ENCODE assay signal across 8 cellular contexts in genomic region chr2:225002039-225002655, GRCh38. TPM values are rescaled to one million over a fixed set of nuclear protein-coding genes. Genes with fewer than 3 reads are reported as not detected.
DNase-seq lines count a peak whose midpoint lies in the region; ATAC-seq and TF ChIP-seq lines count a peak whose summit lies in the region.

No MANE protein-coding gene starts in this region.

- in situ Hi-C loops in gastrocnemius medialis (cut with MboI; ENCODE audit: low sequenced_read_pairs in 4 of 4): no loop called here

- H3K9me3 ChIP-seq in PC-9 (ENCODE audit: insufficient read depth, low read depth) (no peaks in the 10 kb centered on the region), gastrocnemius medialis (no peaks in the 10 kb centered on the region)

- no peak overlapping the region for H2AFZ ChIP-seq in PC-9

- H3K9me2 ChIP-seq in PC-9 (ENCODE audit: insufficient read depth): no peaks in the 10 kb centered on the region

- H3K4me3 Mint-ChIP-seq in glutamatergic neuron (ENCODE audit: unreplicated experiment): no peak overlapping the region

- peaks cover 5% of the 10 kb centered on the region for H3K4me1 Mint-ChIP-seq in glutamatergic neuron (ENCODE audit: low read depth, unreplicated experiment)

- CTCF ChIA-PET in PC-9 (lab: Charles Lee): interaction anchor here (0.6 to 1.0 kb wide), 2 partner anchors 352 to 663 kb away, joined by 3 to 4 read pairs; no protein-coding TSS in a partner anchor

- TF ChIP-seq CTCF in PC-9 (conservative IDR thresholded peaks at IDR 0.05) (peak; percentile 93), glutamatergic neuron (IDR thresholded peaks at IDR 0.05; ENCODE audit: partially characterized antibody, unreplicated experiment) (peak; percentile 76), gastrocnemius medialis (IDR thresholded peaks at IDR 0.05 in 4 of 5, conservative IDR thresholded peaks at IDR 0.05 in 1 of 5) (peak; percentile 27 to 67 (median 61))

- intact Hi-C loops in PC-9 (cut with micrococcal nuclease; ENCODE audit: unreplicated experiment): loop anchor here (1.0 to 10.0 kb wide), 8 partner anchors 70 to 1027 kb away; no protein-coding TSS in a partner anchor
- intact Hi-C loops in gastrocnemius medialis (cut with DNase I; ENCODE audit: low total_unique reads): loop anchor here (5.0 to 10.0 kb wide), 2 partner anchors 70 to 217 kb away; no protein-coding TSS in a partner anchor

- H3F3A ChIP-seq in PC-9 (ENCODE audit: insufficient read depth, low read depth): no peaks in the 10 kb centered on the region

- no peak overlapping the region for H3K4me3 ChIP-seq in PC-9
- no peak overlapping the region for H3K4me3 ChIP-seq in gastrocnemius medialis

- BruUV-seq in PC-9 (replicated peaks; lab: Mats Ljungman, UMichigan): no TSS peak

- ATAC-seq in GM19452 (IDR thresholded peaks at IDR 0.05; ENCODE audit: unreplicated experiment): peak; percentile 54
- ATAC-seq in HG03565 (IDR thresholded peaks at IDR 0.05; ENCODE audit: unreplicated experiment): peak; percentile 52
- ATAC-seq in gastrocnemius medialis: peak; percentile 78 to 79
- ATAC-seq in GM18520 (IDR thresholded peaks at IDR 0.05; ENCODE audit: unreplicated experiment): no peak

- H3K79me2 ChIP-seq in PC-9 (ENCODE audit: low read depth): no peaks in the 10 kb centered on the region

- POLR2A ChIA-PET in PC-9 (lab: Charles Lee; ENCODE audit: unreplicated experiment): no interaction called here

- H3K27ac Mint-ChIP-seq in glutamatergic neuron (ENCODE audit: unreplicated experiment): no peak overlapping the region

- H3K27me3 Mint-ChIP-seq in glutamatergic neuron (ENCODE audit: unreplicated experiment): peaks cover 2% of the 10 kb centered on the region

- TF ChIP-seq POLR2A in gastrocnemius medialis (IDR thresholded peaks at IDR 0.05): no peak

- H3K36me3 Mint-ChIP-seq in glutamatergic neuron (ENCODE audit: unreplicated experiment): no peaks in the 10 kb centered on the region

- H3K27me3 ChIP-seq in PC-9 (ENCODE audit: insufficient read depth, low read depth): 0 out of 2 replicates have a peak, but pooled peaks cover 3% of the 10 kb centered on the region
- no peaks in the 10 kb centered on the region for H3K27me3 ChIP-seq in gastrocnemius medialis

- H3K36me3 ChIP-seq in PC-9 (ENCODE audit: low read depth): no peaks in the 10 kb centered on the region
- H3K36me3 ChIP-seq in gastrocnemius medialis: no peaks in the 10 kb centered on the region

- H3K4me1 ChIP-seq in PC-9 (replicated peaks; ENCODE audit: insufficient read depth) (no peaks in the 10 kb centered on the region), gastrocnemius medialis (peaks cover 0 to 4% of the 10 kb centered on the region in 2 donors)

- H4K20me1 ChIP-seq in PC-9 (ENCODE audit: insufficient read depth): no peaks in the 10 kb centered on the region

- DNase-seq in COR-L47 (lab: John Stamatoyannopoulos, UW) (peak; percentile 68), PC-9 (peak in 1 of 2 experiments; percentile 48), glutamatergic neuron (peak; percentile 33), gastrocnemius medialis (peak; percentile 17 to 29)
- DNase-seq in activated T-helper 9 cell treated with anti-CD3 and anti-CD28 coated beads, Interleukin-2, amount 50 U/mL, for 16 hours (ENCODE audit: low read depth): peak; percentile 37

- no peaks in the 10 kb centered on the region for H3K9me3 Mint-ChIP-seq in glutamatergic neuron (ENCODE audit: unreplicated experiment)

- no peak overlapping the region for H3K4me2 ChIP-seq in PC-9

- H3K27ac ChIP-seq in PC-9: no peak overlapping the region
- H3K27ac ChIP-seq in gastrocnemius medialis: no peak overlapping the region

RNA-seq across cellular contexts. Expression of gene DOCK10, which starts 40.1 kb away (rescaled TPM):
- 28.9 and 33.6 TPM in 2 replicates for total RNA-seq in PC-9 (2021)
- total RNA-seq in glutamatergic neuron (ENCODE audit: unreplicated experiment): 1.1 TPM
- 1 to 10 TPM in 3 of 4 donors, under 1 TPM in 1; 0.97 to 1.9 (median 1.4) TPM for total RNA-seq in gastrocnemius medialis

Comparison
In these comparisons a context has a peak if more than half of its experiments do, and no peak if none do; other contexts are left out.
1. RNA of gene DOCK10, which starts 40.1 kb away (total RNA-seq): 28.9 to 33.6 TPM in PC-9; 0.97 to 1.9 TPM in gastrocnemius medialis and 1.1 TPM in glutamatergic neuron (single experiment); every median in the first group is over 10 times any median in the second.
2. Peak in every context shown above with its lines, with median percentiles within 50 percentile points of each other: CTCF ChIP-seq.